In the genomic region with DNA sequence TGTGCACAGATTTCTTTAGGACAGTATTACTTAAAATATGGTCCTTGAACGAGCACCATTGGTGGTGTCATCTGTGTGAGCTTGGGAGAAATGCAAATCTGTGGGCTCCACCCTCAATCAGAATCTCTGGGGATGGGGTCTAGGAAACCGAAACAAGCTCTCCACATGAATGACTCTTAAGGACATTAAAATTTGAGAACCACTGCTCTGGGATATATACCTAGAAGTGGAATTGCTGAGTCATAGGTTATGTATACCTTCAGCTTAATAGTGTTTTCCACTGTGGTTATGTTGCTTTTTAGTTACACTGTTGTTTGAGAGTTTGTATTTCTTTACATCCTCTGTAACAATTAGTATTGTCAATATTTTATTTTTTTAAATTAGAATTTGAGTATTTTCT, we compare ENCODE assay signal across 1 cellular context.
A peak's percentile ranks its signal among the peaks of the same experiment; 100 is the strongest.
TF ChIP-seq lines count a peak whose summit lies in the region.

No MANE protein-coding gene starts in this region.

TF ChIP-seq in HCT116, 20 proteins besides CTCF, POLR2A, EP300 and RAD21 (continued from another document):
- TF ChIP-seq, protein P1, sequence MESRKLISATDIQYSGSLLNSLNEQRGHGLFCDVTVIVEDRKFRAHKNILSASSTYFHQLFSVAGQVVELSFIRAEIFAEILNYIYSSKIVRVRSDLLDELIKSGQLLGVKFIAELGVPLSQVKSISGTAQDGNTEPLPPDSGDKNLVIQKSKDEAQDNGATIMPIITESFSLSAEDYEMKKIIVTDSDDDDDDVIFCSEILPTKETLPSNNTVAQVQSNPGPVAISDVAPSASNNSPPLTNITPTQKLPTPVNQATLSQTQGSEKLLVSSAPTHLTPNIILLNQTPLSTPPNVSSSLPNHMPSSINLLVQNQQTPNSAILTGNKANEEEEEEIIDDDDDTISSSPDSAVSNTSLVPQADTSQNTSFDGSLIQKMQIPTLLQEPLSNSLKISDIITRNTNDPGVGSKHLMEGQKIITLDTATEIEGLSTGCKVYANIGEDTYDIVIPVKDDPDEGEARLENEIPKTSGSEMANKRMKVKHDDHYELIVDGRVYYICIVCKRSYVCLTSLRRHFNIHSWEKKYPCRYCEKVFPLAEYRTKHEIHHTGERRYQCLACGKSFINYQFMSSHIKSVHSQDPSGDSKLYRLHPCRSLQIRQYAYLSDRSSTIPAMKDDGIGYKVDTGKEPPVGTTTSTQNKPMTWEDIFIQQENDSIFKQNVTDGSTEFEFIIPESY (IDR thresholded peaks at IDR 0.05; ENCODE audit: extremely low read depth, insufficient replicate concordance, low read length), result no peak
- TF ChIP-seq JUND (IDR thresholded peaks at IDR 0.05), result 0 out of 2 replicates have a peak, but pooled peaks have one; percentile 24
- no peak for TF ChIP-seq SP1 (IDR thresholded peaks at IDR 0.05; ENCODE audit: low read depth)
- TF ChIP-seq EZH2 (IDR thresholded peaks at IDR 0.05), result no peak
- no peak for TF ChIP-seq FOSL1 (IDR thresholded peaks at IDR 0.05; ENCODE audit: low read depth)
- TF ChIP-seq, protein P2, sequence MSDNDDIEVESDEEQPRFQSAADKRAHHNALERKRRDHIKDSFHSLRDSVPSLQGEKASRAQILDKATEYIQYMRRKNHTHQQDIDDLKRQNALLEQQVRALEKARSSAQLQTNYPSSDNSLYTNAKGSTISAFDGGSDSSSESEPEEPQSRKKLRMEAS (IDR thresholded peaks at IDR 0.05), result no peak
TF ChIP-seq in HCT116: peak in this region for 1.
